In genomic region chr2:179218848-179219594, GRCh38 we compare ENCODE assay signal across 9 cellular contexts. TPM values are rescaled to one million over a fixed set of nuclear protein-coding genes. Genes with fewer than 3 reads are reported as not detected.
DNase-seq lines count a peak whose midpoint lies in the region; ATAC-seq and TF ChIP-seq lines count a peak whose summit lies in the region.
"Had no signal": no experiment of that assay in that cellular context is flagged by ENCODE, and none has a peak within 500 bp of the region (broad histone marks: within the 10 kb centered on the region; RNA-seq: fewer than 3 reads in every experiment).

No MANE protein-coding gene starts in this region.

- H3K36me3 Mint-ChIP-seq in activated naive CD8-positive, alpha-beta T cell treated with anti-CD3 and anti-CD28 coated beads, Interleukin-2, amount 50 U/mL, for 24 hours (ENCODE audit: low read depth): no peaks in the 10 kb centered on the region
- H3K36me3 Mint-ChIP-seq: activated naive CD4-positive, alpha-beta T cell treated with anti-CD3 and anti-CD28 coated beads, Interleukin-2, amount 50 U/mL, for 24 hours had no signal

- H3K4me1 Mint-ChIP-seq in activated naive CD8-positive, alpha-beta T cell treated with anti-CD3 and anti-CD28 coated beads, Interleukin-2, amount 50 U/mL, for 24 hours: peaks cover 2% of the 10 kb centered on the region
- H3K4me1 Mint-ChIP-seq: activated naive CD4-positive, alpha-beta T cell treated with anti-CD3 and anti-CD28 coated beads, Interleukin-2, amount 50 U/mL, for 24 hours had no signal

- no peak overlapping the region for H3K4me2 ChIP-seq in DND-41 (ENCODE audit: insufficient read depth, low read length)

- H3K4me3 Mint-ChIP-seq in activated naive CD8-positive, alpha-beta T cell treated with anti-CD3 and anti-CD28 coated beads, Interleukin-2, amount 50 U/mL, for 24 hours: no peak overlapping the region
- H3K4me3 Mint-ChIP-seq: activated naive CD4-positive, alpha-beta T cell treated with anti-CD3 and anti-CD28 coated beads, Interleukin-2, amount 50 U/mL, for 24 hours had no signal

- H3K4me1 ChIP-seq in DND-41 (ENCODE audit: insufficient read depth, low read length): no peaks in the 10 kb centered on the region
- H3K4me1 ChIP-seq in left ventricle myocardium inferior: peaks cover 19% of the 10 kb centered on the region

- H3K27ac ChIP-seq in DND-41 (ENCODE audit: low read length): no peak overlapping the region
- H3K27ac ChIP-seq in left ventricle myocardium inferior (replicated peaks): no peak overlapping the region

- H3K36me3 ChIP-seq in DND-41 (ENCODE audit: insufficient read depth, low read length): no peaks in the 10 kb centered on the region
- H3K36me3 ChIP-seq in left ventricle myocardium inferior: no peaks in the 10 kb centered on the region

- H3K79me2 ChIP-seq in DND-41 (ENCODE audit: insufficient read depth, low read length): peaks cover 3% of the 10 kb centered on the region

- no peak overlapping the region for H3K27ac Mint-ChIP-seq in activated naive CD8-positive, alpha-beta T cell treated with anti-CD3 and anti-CD28 coated beads, Interleukin-2, amount 50 U/mL, for 24 hours
- H3K27ac Mint-ChIP-seq: activated naive CD4-positive, alpha-beta T cell treated with anti-CD3 and anti-CD28 coated beads, Interleukin-2, amount 50 U/mL, for 24 hours had no signal

- no peaks in the 10 kb centered on the region for H3K9me3 Mint-ChIP-seq in activated naive CD8-positive, alpha-beta T cell treated with anti-CD3 and anti-CD28 coated beads, Interleukin-2, amount 50 U/mL, for 24 hours
- H3K9me3 Mint-ChIP-seq: activated naive CD4-positive, alpha-beta T cell treated with anti-CD3 and anti-CD28 coated beads, Interleukin-2, amount 50 U/mL, for 24 hours had no signal

- intact Hi-C loops in left ventricle myocardium inferior (cut with micrococcal nuclease): no loop called here
- intact Hi-C loops in posterior vena cava (cut with DNase I): no loop called here

- H3K27me3 ChIP-seq in DND-41 (ENCODE audit: insufficient read depth, low read length, poor library complexity) (no peaks in the 10 kb centered on the region), left ventricle myocardium inferior (ENCODE audit: low read depth) (no peaks in the 10 kb centered on the region)

- TF ChIP-seq CTCF in DND-41 (IDR thresholded peaks at IDR 0.05; ENCODE audit: borderline replicate concordance, extremely low read depth, low read length, poor library complexity, severe bottlenecking) (peak; percentile 92), left ventricle myocardium inferior (IDR thresholded peaks at IDR 0.05; ENCODE audit: borderline replicate concordance) (peak; percentile 92)

- H2AFZ ChIP-seq in DND-41 (ENCODE audit: low read depth, low read length): no peak overlapping the region

- no peaks in the 10 kb centered on the region for H3K27me3 Mint-ChIP-seq in activated naive CD8-positive, alpha-beta T cell treated with anti-CD3 and anti-CD28 coated beads, Interleukin-2, amount 50 U/mL, for 24 hours
- H3K27me3 Mint-ChIP-seq: activated naive CD4-positive, alpha-beta T cell treated with anti-CD3 and anti-CD28 coated beads, Interleukin-2, amount 50 U/mL, for 24 hours had no signal

- ATAC-seq in DND-41 (ENCODE audit: insufficient read depth, low read depth) (peak; percentile 95), GM21526 (IDR thresholded peaks at IDR 0.05; ENCODE audit: low FRiP score, unreplicated experiment) (peak; percentile 94)
- peak; percentile 57 for ATAC-seq in activated naive CD8-positive, alpha-beta T cell treated with anti-CD3 and anti-CD28 coated beads, Interleukin-2, amount 50 U/mL, for 24 hours

- peaks cover 4% of the 10 kb centered on the region; the same call in 1 of the 2 replicates for H4K20me1 ChIP-seq in DND-41 (ENCODE audit: insufficient read depth, low read length)

- no peak overlapping the region for H3K4me3 ChIP-seq in DND-41 (ENCODE audit: low read depth in 1 of 2, low read length in 2 of 2)
- no peak overlapping the region for H3K4me3 ChIP-seq in left ventricle myocardium inferior

- H3K9me3 ChIP-seq in DND-41 (ENCODE audit: insufficient read depth, low read length, severe bottlenecking) (no peaks in the 10 kb centered on the region), left ventricle myocardium inferior (replicated peaks) (peaks cover 14% of the 10 kb centered on the region)

- DNase-seq in DND-41 (peak; percentile 68), LHCN-M2 (ENCODE audit: low read depth) (peak; percentile 82), RPMI8226 (peak; percentile 75), left ventricle myocardium inferior (peak; percentile 54), putamen (ENCODE audit: low spot score) (peak; percentile 85), posterior vena cava (ENCODE audit: low spot score) (no peak)
- peak; percentile 48 for DNase-seq in activated naive CD8-positive, alpha-beta T cell treated with anti-CD3 and anti-CD28 coated beads, Interleukin-2, amount 50 U/mL, for 24 hours

- H3K9ac ChIP-seq in DND-41 (ENCODE audit: low read depth, low read length): no peak overlapping the region

RNA-seq across cellular contexts. Expression of gene SESTD1, which starts 45.6 kb away (rescaled TPM):
- total RNA-seq in LHCN-M2 (2014; rRNA removed) (5.5 and 8.8 TPM in 2 replicates), left ventricle myocardium inferior (33.7 TPM), posterior vena cava (100 to 1,000 TPM; 142 to 163 TPM)
- 12.9 TPM for polyA plus RNA-seq in LHCN-M2 (2012)
